In genomic region chr2:46072146-46072820, GRCh38 we compare ENCODE assay signal across 20 cellular contexts.
DNase-seq lines count a peak whose midpoint lies in the region; ATAC-seq, FAIRE-seq and TF ChIP-seq lines count a peak whose summit lies in the region.
"Had no signal": no experiment of that assay in that cellular context is flagged by ENCODE, and none has a peak within 500 bp of the region (broad histone marks: within the 10 kb centered on the region; RNA-seq: fewer than 3 reads in every experiment).

No MANE protein-coding gene starts in this region.

- TF ChIP-seq EP300 in A549 (IDR thresholded peaks at IDR 0.05), result no peak

- H3K9me3 ChIP-seq in A549, result no peaks in the 10 kb centered on the region
- no peaks in the 10 kb centered on the region for H3K9me3 ChIP-seq in left lung
- H3K9me3 ChIP-seq: HAP-1, right atrium auricular region had no signal

- no peaks in the 10 kb centered on the region for H3K27me3 Mint-ChIP-seq in activated CD4-positive, alpha-beta memory T cell treated with anti-CD3 and anti-CD28 coated beads, Interleukin-2, amount 10 ng/mL, durations not matched to agents 7 days and 5 days

- H3K4me2 ChIP-seq in A549, result peak overlapping the region; percentile 85

- no peaks in the 10 kb centered on the region for H3K27me3 ChIP-seq in left lung
- H3K27me3 ChIP-seq: right atrium auricular region had no signal

- intact Hi-C loops in left lung (cut with DNase I), result no loop called here

- no peak for TF ChIP-seq RAD21 in A549 (conservative IDR thresholded peaks at IDR 0.05 in 1 of 2, IDR thresholded peaks at IDR 0.05 in 1 of 2)

- WGBS in A549 (ENCODE audit: missing lambda C conversion rate), result 89% methylated on average over 8 of the region's 8 CpGs

- CTCF ChIA-PET in A549 (lab: Yijun Ruan, JAX), result interaction anchor here (0.7 to 5.8 kb wide), 5 partner anchors 9 to 222 kb away, joined by 3 to 30 read pairs (median 4); no protein-coding TSS in a partner anchor
- CTCF ChIA-PET in activated CD4-positive, alpha-beta memory T cell treated with anti-CD3 and anti-CD28 coated beads, Interleukin-2, amount 10 ng/mL, durations not matched to agents 7 days and 5 days (lab: Charles Lee), result interaction anchor here (0.9 to 1.5 kb wide), 3 partner anchors 10 to 222 kb away, joined by 3 to 5 read pairs (median 3); no protein-coding TSS in a partner anchor

- ATAC-seq in A549, result no peak
- ATAC-seq in left lung, result no peak
- ATAC-seq: left ventricle myocardium superior; natural killer cell treated with Interleukin-12 subunit alpha and Interleukin-12 subunit beta and Interleukin-15 and Interleukin-18, amount 100 ng/mL, for 72 hours; WTC11 had no signal

- no peaks in the 10 kb centered on the region for H3K36me3 ChIP-seq in left lung
- H3K36me3 ChIP-seq: HAP-1, right atrium auricular region had no signal

- H3K9me3 Mint-ChIP-seq in activated CD4-positive, alpha-beta memory T cell treated with anti-CD3 and anti-CD28 coated beads, Interleukin-2, amount 10 ng/mL, durations not matched to agents 7 days and 5 days, result no peaks in the 10 kb centered on the region
- H3K9me3 Mint-ChIP-seq: natural killer cell treated with Interleukin-12 subunit alpha and Interleukin-12 subunit beta and Interleukin-15 and Interleukin-18, amount 100 ng/mL, for 72 hours; WTC11 had no signal

- H3K4me1 ChIP-seq in A549 (peaks cover 64% of the 10 kb centered on the region), left lung (peaks cover 11 to 14% of the 10 kb centered on the region in 2 donors)

- no peak for FAIRE-seq in A549 (lab: Jason Lieb, UNC)
- FAIRE-seq: A204.1 had no signal

- DNase-seq in A549 (ENCODE audit: low read depth in 1 of 2, low spot score in 1 of 2), result no peak
- peak; percentile 38 for DNase-seq in H4 (ENCODE audit: low spot score)
- DNase-seq in astrocyte of the cerebellum (ENCODE audit: low read depth), result peak; percentile 40
- no peak for DNase-seq in left lung
- no peak for DNase-seq in anterior cingulate cortex (lab: John Stamatoyannopoulos, UW)
- DNase-seq in activated CD4-positive, alpha-beta memory T cell treated with anti-CD3 and anti-CD28 coated beads, Interleukin-2, amount 10 ng/mL, durations not matched to agents 7 days and 5 days, result no peak
- DNase-seq in C1 segment of cervical spinal cord (lab: John Stamatoyannopoulos, UW), result no peak
- no peak for DNase-seq in NCI-H1417 (lab: John Stamatoyannopoulos, UW)
- DNase-seq: activated naive CD4-positive, alpha-beta T cell treated with anti-CD3 and anti-CD28 coated beads, Interleukin-2, amount 50 U/mL, for 16 hours; cerebellar nuclear complex; head of caudate nucleus; left ventricle myocardium superior; NCI-H1092 treated with DMSO at 0.1 percent for 48 hours; stimulated activated CD4-positive, alpha-beta T cell treated with anti-CD3 and anti-CD28 coated beads, Interleukin-2, amount 100 ng/mL, for 48 hours; T-helper 1 cell had no signal

- H3K27ac ChIP-seq in A549, result peak overlapping the region; percentile 84 to 89
- H3K27ac ChIP-seq in left lung, result peak overlapping the region; percentile 54 to 63
- H3K27ac ChIP-seq: right atrium auricular region had no signal

- no peak for TF ChIP-seq POLR2A in A549 (IDR thresholded peaks at IDR 0.05; ENCODE audit: low read length)

- POLR2A ChIA-PET in A549 (lab: Yijun Ruan, JAX), result interaction anchor here (1.0 kb wide), 1 partner anchor 8 kb away, joined by 3 read pairs; no protein-coding TSS in a partner anchor
- POLR2A ChIA-PET in activated CD4-positive, alpha-beta memory T cell treated with anti-CD3 and anti-CD28 coated beads, Interleukin-2, amount 10 ng/mL, durations not matched to agents 7 days and 5 days (lab: Charles Lee), result no interaction called here

- no peak overlapping the region for H3K4me3 ChIP-seq in A549
- H3K4me3 ChIP-seq in astrocyte of the cerebellum (ENCODE audit: low read depth, low read length), result no peak overlapping the region
- H3K4me3 ChIP-seq in left lung, result no peak overlapping the region
- H3K4me3 ChIP-seq: HAP-1, right atrium auricular region had no signal

- in situ Hi-C loops in astrocyte of the cerebellum (cut with HindIII; ENCODE audit: low sequenced_read_pairs), result no loop called here

- H3K36me3 Mint-ChIP-seq in activated CD4-positive, alpha-beta memory T cell treated with anti-CD3 and anti-CD28 coated beads, Interleukin-2, amount 10 ng/mL, durations not matched to agents 7 days and 5 days (ENCODE audit: low read depth), result peaks cover 5% of the 10 kb centered on the region
- H3K36me3 Mint-ChIP-seq: natural killer cell treated with Interleukin-12 subunit alpha and Interleukin-12 subunit beta and Interleukin-15 and Interleukin-18, amount 100 ng/mL, for 72 hours; WTC11 had no signal

- peaks cover 30% of the 10 kb centered on the region for H3K4me1 Mint-ChIP-seq in activated CD4-positive, alpha-beta memory T cell treated with anti-CD3 and anti-CD28 coated beads, Interleukin-2, amount 10 ng/mL, durations not matched to agents 7 days and 5 days

- no peak overlapping the region for H3K4me3 Mint-ChIP-seq in activated CD4-positive, alpha-beta memory T cell treated with anti-CD3 and anti-CD28 coated beads, Interleukin-2, amount 10 ng/mL, durations not matched to agents 7 days and 5 days
- H3K4me3 Mint-ChIP-seq: natural killer cell treated with Interleukin-12 subunit alpha and Interleukin-12 subunit beta and Interleukin-15 and Interleukin-18, amount 100 ng/mL, for 72 hours; WTC11 had no signal

- H3K27ac Mint-ChIP-seq in activated CD4-positive, alpha-beta memory T cell treated with anti-CD3 and anti-CD28 coated beads, Interleukin-2, amount 10 ng/mL, durations not matched to agents 7 days and 5 days, result no peak overlapping the region
- H3K27ac Mint-ChIP-seq: natural killer cell treated with Interleukin-12 subunit alpha and Interleukin-12 subunit beta and Interleukin-15 and Interleukin-18, amount 100 ng/mL, for 72 hours; WTC11 had no signal

- TF ChIP-seq CTCF in A549 (IDR thresholded peaks at IDR 0.05) (no peak), astrocyte of the cerebellum (IDR thresholded peaks at IDR 0.05; ENCODE audit: low read depth, low read length, missing control alignments) (no peak), left lung (IDR thresholded peaks at IDR 0.05) (no peak)

TF ChIP-seq in A549, 52 proteins besides CTCF, POLR2A, EP300 and RAD21:
- TF ChIP-seq NPAS2 (CRISPR knock-in tag; IDR thresholded peaks at IDR 0.05; ENCODE audit: borderline replicate concordance) (no peak), RNF2 (IDR thresholded peaks at IDR 0.05; ENCODE audit: borderline replicate concordance, low read depth) (no peak), CHD4 (IDR thresholded peaks at IDR 0.05; ENCODE audit: borderline replicate concordance) (no peak), ZC3H11A (IDR thresholded peaks at IDR 0.05) (no peak), PBX3 (IDR thresholded peaks at IDR 0.05) (no peak), BHLHE40 (IDR thresholded peaks at IDR 0.05; ENCODE audit: low read depth, low read length) (no peak), JUN (IDR thresholded peaks at IDR 0.05) (no peak), NR3C1 (IDR thresholded peaks at IDR 0.05) (no peak), SMC3 (IDR thresholded peaks at IDR 0.05) (no peak), KDM1A (IDR thresholded peaks at IDR 0.05; ENCODE audit: low read depth) (no peak), ZFP36 (IDR thresholded peaks at IDR 0.05; ENCODE audit: borderline replicate concordance, partially characterized antibody) (no peak), POLR2AphosphoS2 (conservative IDR thresholded peaks at IDR 0.05; ENCODE audit: low read length) (no peak), TP53 (CRISPR knock-in tag; IDR thresholded peaks at IDR 0.05) (no peak), FOXS1 (CRISPR knock-in tag; IDR thresholded peaks at IDR 0.05) (no peak)
- TF ChIP-seq, protein P1, sequence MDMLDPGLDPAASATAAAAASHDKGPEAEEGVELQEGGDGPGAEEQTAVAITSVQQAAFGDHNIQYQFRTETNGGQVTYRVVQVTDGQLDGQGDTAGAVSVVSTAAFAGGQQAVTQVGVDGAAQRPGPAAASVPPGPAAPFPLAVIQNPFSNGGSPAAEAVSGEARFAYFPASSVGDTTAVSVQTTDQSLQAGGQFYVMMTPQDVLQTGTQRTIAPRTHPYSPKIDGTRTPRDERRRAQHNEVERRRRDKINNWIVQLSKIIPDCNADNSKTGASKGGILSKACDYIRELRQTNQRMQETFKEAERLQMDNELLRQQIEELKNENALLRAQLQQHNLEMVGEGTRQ (IDR thresholded peaks at IDR 0.05), result no peak
- TF ChIP-seq, protein P2, sequence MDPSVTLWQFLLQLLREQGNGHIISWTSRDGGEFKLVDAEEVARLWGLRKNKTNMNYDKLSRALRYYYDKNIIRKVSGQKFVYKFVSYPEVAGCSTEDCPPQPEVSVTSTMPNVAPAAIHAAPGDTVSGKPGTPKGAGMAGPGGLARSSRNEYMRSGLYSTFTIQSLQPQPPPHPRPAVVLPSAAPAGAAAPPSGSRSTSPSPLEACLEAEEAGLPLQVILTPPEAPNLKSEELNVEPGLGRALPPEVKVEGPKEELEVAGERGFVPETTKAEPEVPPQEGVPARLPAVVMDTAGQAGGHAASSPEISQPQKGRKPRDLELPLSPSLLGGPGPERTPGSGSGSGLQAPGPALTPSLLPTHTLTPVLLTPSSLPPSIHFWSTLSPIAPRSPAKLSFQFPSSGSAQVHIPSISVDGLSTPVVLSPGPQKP (IDR thresholded peaks at IDR 0.05; ENCODE audit: low read depth, low read length), result no peak

Comparison
In these comparisons a context has a peak if more than half of its experiments do, and no peak if none do; other contexts are left out.
1. DNase-seq: peak in H4 (single experiment) and astrocyte of the cerebellum (single experiment); none in A549 (0 of 2), left lung (0 of 2), anterior cingulate cortex (0 of 58), activated CD4-positive, alpha-beta memory T cell treated with anti-CD3 and anti-CD28 coated beads, Interleukin-2, amount 10 ng/mL, durations not matched to agents 7 days and 5 days (single experiment), C1 segment of cervical spinal cord (0 of 14) and NCI-H1417 (0 of 3).